1 cellular context compared by ENCODE assay signal in the genomic region with DNA sequence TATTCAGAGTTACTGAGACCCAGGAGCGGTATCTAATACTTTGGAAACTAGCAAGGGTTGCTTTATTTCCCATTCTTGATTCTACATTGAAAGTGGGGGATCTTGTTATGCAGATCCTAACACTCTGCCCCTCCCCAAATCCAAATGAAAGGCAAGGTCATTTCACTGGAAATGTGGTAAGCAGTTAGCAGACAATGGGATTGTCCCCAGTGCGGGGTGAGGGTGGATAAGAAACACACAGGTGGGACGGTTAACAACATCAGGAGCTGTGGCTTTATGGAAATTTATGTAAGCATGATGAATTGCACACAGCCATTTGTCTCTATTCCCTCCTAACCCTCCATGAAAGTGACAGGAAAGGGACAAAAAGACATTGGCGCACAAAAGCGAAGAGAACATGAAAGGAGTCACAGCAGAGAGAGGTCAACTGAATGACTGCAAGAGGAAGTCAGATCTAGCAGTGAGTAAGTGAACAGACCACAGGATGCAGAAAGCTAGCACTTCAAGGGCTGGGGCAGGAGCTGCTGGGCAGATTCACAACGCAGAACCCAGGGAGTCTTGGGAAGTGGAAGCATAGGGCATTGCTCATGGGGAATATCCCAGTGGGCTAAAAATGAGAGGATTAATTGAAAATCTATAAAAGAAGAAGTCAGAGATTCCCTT.
TF ChIP-seq lines count a peak whose summit lies in the region.

No MANE protein-coding gene starts in this region.

TF ChIP-seq in GM12878, 131 proteins besides CTCF, POLR2A, EP300 and RAD21:
- TF ChIP-seq, protein P1, sequence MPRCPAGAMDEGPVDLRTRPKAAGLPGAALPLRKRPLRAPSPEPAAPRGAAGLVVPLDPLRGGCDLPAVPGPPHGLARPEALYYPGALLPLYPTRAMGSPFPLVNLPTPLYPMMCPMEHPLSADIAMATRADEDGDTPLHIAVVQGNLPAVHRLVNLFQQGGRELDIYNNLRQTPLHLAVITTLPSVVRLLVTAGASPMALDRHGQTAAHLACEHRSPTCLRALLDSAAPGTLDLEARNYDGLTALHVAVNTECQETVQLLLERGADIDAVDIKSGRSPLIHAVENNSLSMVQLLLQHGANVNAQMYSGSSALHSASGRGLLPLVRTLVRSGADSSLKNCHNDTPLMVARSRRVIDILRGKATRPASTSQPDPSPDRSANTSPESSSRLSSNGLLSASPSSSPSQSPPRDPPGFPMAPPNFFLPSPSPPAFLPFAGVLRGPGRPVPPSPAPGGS (IDR thresholded peaks at IDR 0.05; ENCODE audit: borderline replicate concordance, insufficient read depth, low read depth, low read length, poor library complexity, severe bottlenecking) = no peak
- TF ChIP-seq MTA3 (IDR thresholded peaks at IDR 0.05; ENCODE audit: borderline replicate concordance, low read length) (no peak), CREM (IDR thresholded peaks at IDR 0.05; ENCODE audit: low read depth) (no peak)
- TF ChIP-seq, protein P2, sequence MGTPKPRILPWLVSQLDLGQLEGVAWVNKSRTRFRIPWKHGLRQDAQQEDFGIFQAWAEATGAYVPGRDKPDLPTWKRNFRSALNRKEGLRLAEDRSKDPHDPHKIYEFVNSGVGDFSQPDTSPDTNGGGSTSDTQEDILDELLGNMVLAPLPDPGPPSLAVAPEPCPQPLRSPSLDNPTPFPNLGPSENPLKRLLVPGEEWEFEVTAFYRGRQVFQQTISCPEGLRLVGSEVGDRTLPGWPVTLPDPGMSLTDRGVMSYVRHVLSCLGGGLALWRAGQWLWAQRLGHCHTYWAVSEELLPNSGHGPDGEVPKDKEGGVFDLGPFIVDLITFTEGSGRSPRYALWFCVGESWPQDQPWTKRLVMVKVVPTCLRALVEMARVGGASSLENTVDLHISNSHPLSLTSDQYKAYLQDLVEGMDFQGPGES (IDR thresholded peaks at IDR 0.05) = no peak
